8 cellular contexts compared by ENCODE assay signal in genomic region chr11:67267188-67268035, GRCh38. TPM values are rescaled to one million over a fixed set of nuclear protein-coding genes. Genes with fewer than 3 reads are reported as not detected.
DNase-seq lines count a peak whose midpoint lies in the region; ATAC-seq and TF ChIP-seq lines count a peak whose summit lies in the region.

No MANE protein-coding gene starts in this region.

- DNase-seq in central memory CD8-positive, alpha-beta T cell (ENCODE audit: low spot score in 2 of 2) = peak in 1 of 2 donors; percentile 22
- DNase-seq in mesenchymal stem cell = no peak
- no peak for DNase-seq in NCI-H526 treated with DMSO at 0.1 percent for 48 hours (lab: John Stamatoyannopoulos, UW)
- DNase-seq in SKM-1 (lab: John Stamatoyannopoulos, UW; ENCODE audit: unreplicated experiment) = no peak

- no peak for ATAC-seq in GM18505 (IDR thresholded peaks at IDR 0.05; ENCODE audit: unreplicated experiment)
- peak; percentile 10 for ATAC-seq in central memory CD8-positive, alpha-beta T cell (replicated peaks; ENCODE audit: extremely low read depth, poor library complexity, severe bottlenecking)
- ATAC-seq in GM19452 (IDR thresholded peaks at IDR 0.05; ENCODE audit: unreplicated experiment) = no peak

- H2BK12ac ChIP-seq in mesenchymal stem cell (ENCODE audit: low read length in 2 of 2) = peak overlapping the region in 1 of 2 experiments; percentile 66

- H2BK5ac ChIP-seq in mesenchymal stem cell (ENCODE audit: low read depth, low read length, poor library complexity, severe bottlenecking) = no peak overlapping the region

- peaks cover 41% of the 10 kb centered on the region for H3K36me3 ChIP-seq in OCI-LY3 (replicated peaks; ENCODE audit: low read depth, low read length)
- H3K36me3 ChIP-seq in mesenchymal stem cell (ENCODE audit: control insufficient read depth in 1 of 2, insufficient read depth in 2 of 2, low read depth in 1 of 2, low read length in 2 of 2) = peaks cover 9 to 28% of the 10 kb centered on the region in 2 experiments
- H3K36me3 ChIP-seq in urinary bladder (ENCODE audit: insufficient read depth) = no peaks in the 10 kb centered on the region

- H3K27ac ChIP-seq in OCI-LY3 (ENCODE audit: low read length) (peak overlapping the region; percentile 97), mesenchymal stem cell (ENCODE audit: low read length, poor library complexity, severe bottlenecking) (no peak overlapping the region), urinary bladder (ENCODE audit: low read depth) (peak overlapping the region; percentile 81)

- H3K9ac ChIP-seq in OCI-LY3 (ENCODE audit: low read length) = peak overlapping the region; percentile 87
- peak overlapping the region; percentile 86 for H3K9ac ChIP-seq in mesenchymal stem cell (ENCODE audit: low read length)

- TF ChIP-seq CTCF in OCI-LY3 (IDR thresholded peaks at IDR 0.05; ENCODE audit: low read depth, low read length) = peak; percentile 24; the same call in 1 of the 2 replicates

- peak overlapping the region; percentile 99 for H3K4me3 Mint-ChIP-seq in central memory CD8-positive, alpha-beta T cell

- H3K27me3 ChIP-seq in OCI-LY3 (ENCODE audit: low read depth, low read length) (no peaks in the 10 kb centered on the region), mesenchymal stem cell (ENCODE audit: control insufficient read depth in 1 of 2, insufficient read depth in 1 of 2, low read length in 2 of 2) (no peaks in the 10 kb centered on the region)

- H3K79me2 ChIP-seq in OCI-LY3 (ENCODE audit: low read length) = peaks cover 60% of the 10 kb centered on the region

- no peaks in the 10 kb centered on the region for H3K9me3 Mint-ChIP-seq in central memory CD8-positive, alpha-beta T cell

- H3K4me3 ChIP-seq in OCI-LY3 (ENCODE audit: low read length) (peak overlapping the region; percentile 79), mesenchymal stem cell (ENCODE audit: insufficient read depth in 1 of 2, low read depth in 1 of 2, low read length in 2 of 2) (peak overlapping the region; percentile 74 to 97), urinary bladder (ENCODE audit: low read depth, low read length) (peak overlapping the region; percentile 95)

- H3K4ac ChIP-seq in mesenchymal stem cell (ENCODE audit: low read depth in 1 of 2, low read length in 2 of 2) = peak overlapping the region; percentile 83 to 86

- WGBS in mesenchymal stem cell = 42% methylated on average over 22 of the region's 28 CpGs
- WGBS in urinary bladder = 19% methylated on average over 28 of the region's 28 CpGs

- H3K4me2 ChIP-seq in OCI-LY3 (ENCODE audit: low read length) = peak overlapping the region; percentile 98
- H3K4me2 ChIP-seq in mesenchymal stem cell (ENCODE audit: low read length, poor library complexity, severe bottlenecking) = peak overlapping the region; percentile 92

- H3K36me3 Mint-ChIP-seq in central memory CD8-positive, alpha-beta T cell (ENCODE audit: insufficient read depth) = peaks cover 57% of the 10 kb centered on the region

- H2AK5ac ChIP-seq in mesenchymal stem cell (ENCODE audit: low read length, severe bottlenecking) = no peak overlapping the region

- no peak overlapping the region for H2BK15ac ChIP-seq in mesenchymal stem cell (ENCODE audit: low read depth, poor library complexity, severe bottlenecking)

- peak overlapping the region; percentile 98 for H3K27ac Mint-ChIP-seq in central memory CD8-positive, alpha-beta T cell (ENCODE audit: low read depth)

- H3K9me3 ChIP-seq in OCI-LY3 (ENCODE audit: insufficient read depth, low read length) (no peaks in the 10 kb centered on the region), mesenchymal stem cell (ENCODE audit: control insufficient read depth, low read length) (no peaks in the 10 kb centered on the region)

- H2BK120ac ChIP-seq in mesenchymal stem cell (ENCODE audit: low read depth, low read length) = peak overlapping the region; percentile 87

- peak overlapping the region in 1 of 2 experiments; percentile 93 for H3K14ac ChIP-seq in mesenchymal stem cell (ENCODE audit: low read length in 2 of 2)

- no peak overlapping the region for H2AFZ ChIP-seq in OCI-LY3 (ENCODE audit: low read depth, low read length)
- no peak overlapping the region for H2AFZ ChIP-seq in mesenchymal stem cell (ENCODE audit: low read depth, low read length)

- TF ChIP-seq POLR2A in GM18505 (IDR thresholded peaks at IDR 0.05; ENCODE audit: borderline replicate concordance, extremely low read depth, insufficient read depth, insufficient read length) = peak; percentile 39

- peak overlapping the region; percentile 58 for H4K91ac ChIP-seq in mesenchymal stem cell (ENCODE audit: low read length)

- peaks cover 41% of the 10 kb centered on the region for H4K20me1 ChIP-seq in OCI-LY3 (ENCODE audit: insufficient read depth, low read length)

- peak overlapping the region; percentile 68 to 85 for H3K18ac ChIP-seq in mesenchymal stem cell (ENCODE audit: low read depth in 1 of 2, low read length in 2 of 2)

- H3K27me3 Mint-ChIP-seq in central memory CD8-positive, alpha-beta T cell = no peaks in the 10 kb centered on the region

- H4K8ac ChIP-seq in mesenchymal stem cell (ENCODE audit: low read length) = no peak overlapping the region

- H3K4me1 ChIP-seq in OCI-LY3 (ENCODE audit: low read length) (peaks cover 62% of the 10 kb centered on the region), mesenchymal stem cell (ENCODE audit: control insufficient read depth, insufficient read depth, low read depth, low read length) (peaks cover 60% of the 10 kb centered on the region), urinary bladder (ENCODE audit: insufficient read depth) (peaks cover 2% of the 10 kb centered on the region)

- peaks cover 2% of the 10 kb centered on the region for H3K79me1 ChIP-seq in mesenchymal stem cell (replicated peaks; ENCODE audit: low read length, poor library complexity, severe bottlenecking)

- peak overlapping the region; percentile 54 to 57 for H3K23ac ChIP-seq in mesenchymal stem cell (ENCODE audit: low read length in 2 of 2)

- peaks cover 74% of the 10 kb centered on the region for H3K4me1 Mint-ChIP-seq in central memory CD8-positive, alpha-beta T cell

RNA-seq across cellular contexts. Expression of gene GRK2, which starts 1.1 kb away (rescaled TPM):
- polyA plus RNA-seq in mesenchymal stem cell (2013, experiment 1 of 2) = 26.9 TPM
- 25.8 TPM for polyA plus RNA-seq in mesenchymal stem cell (2013, experiment 2 of 2)
- total RNA-seq in urinary bladder = 21.1 TPM
- polyA plus RNA-seq in urinary bladder = 66.3 TPM

RNA-seq across cellular contexts. Expression of gene ANKRD13D, which starts 21.7 kb away (rescaled TPM):
- polyA plus RNA-seq in mesenchymal stem cell (2013, experiment 1 of 2) = 27.5 TPM
- 27.7 TPM for polyA plus RNA-seq in mesenchymal stem cell (2013, experiment 2 of 2)
- total RNA-seq in urinary bladder = 25.2 TPM
- 44.0 TPM for polyA plus RNA-seq in urinary bladder

RNA-seq across cellular contexts. Expression of gene SSH3, which starts 35.9 kb away (rescaled TPM):
- polyA plus RNA-seq in mesenchymal stem cell (2013, experiment 1 of 2) = 71.0 TPM
- 71.6 TPM for polyA plus RNA-seq in mesenchymal stem cell (2013, experiment 2 of 2)
- 23.6 TPM for total RNA-seq in urinary bladder
- 52.7 TPM for polyA plus RNA-seq in urinary bladder
